12 cellular contexts compared by ENCODE assay signal in the genomic region with DNA sequence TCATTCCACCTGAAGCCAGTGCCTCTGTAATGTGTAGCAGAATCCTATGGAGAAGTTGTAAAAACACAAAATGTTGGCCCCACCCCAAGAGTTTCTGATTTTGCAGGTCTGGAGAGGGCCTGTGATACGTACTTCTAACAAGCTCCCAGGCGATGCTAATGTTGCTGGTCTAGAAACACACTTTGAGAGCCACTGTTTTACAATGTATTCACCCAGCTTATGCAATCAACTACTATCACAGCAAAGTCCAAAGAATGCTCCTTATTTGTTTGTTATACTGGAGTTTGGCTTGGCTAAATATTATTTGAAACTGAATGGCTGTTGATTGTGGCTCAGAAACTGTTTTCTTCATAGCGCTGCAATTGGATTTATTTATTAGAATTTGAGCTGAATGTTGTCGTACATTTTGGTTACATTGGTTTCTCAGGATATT. TPM values are rescaled to one million over a fixed set of nuclear protein-coding genes. Genes with fewer than 3 reads are reported as not detected.
DNase-seq lines count a peak whose midpoint lies in the region; ATAC-seq, FAIRE-seq and TF ChIP-seq lines count a peak whose summit lies in the region.
"Had no signal": no experiment of that assay in that cellular context is flagged by ENCODE, and none has a peak within 500 bp of the region (broad histone marks: within the 10 kb centered on the region; RNA-seq: fewer than 3 reads in every experiment).

No MANE protein-coding gene starts in this region.

- CTCF ChIA-PET in HepG2 (lab: Yijun Ruan, JAX; ENCODE audit: low intra/inter-chr PET ratio, low total read pairs) = no interaction called here

- H3K9ac ChIP-seq in H9 (ENCODE audit: extremely low read depth, insufficient read length, low read length) (no peak overlapping the region), SK-N-MC (ENCODE audit: insufficient read length) (peak overlapping the region; percentile 66), HepG2 (ENCODE audit: insufficient read depth, low read depth, low read length) (no peak overlapping the region)
- H3K9ac ChIP-seq: SK-N-SH had no signal

- POLR2A ChIA-PET in HepG2 (lab: Yijun Ruan, JAX) = interaction anchor here (0.9 kb wide), 1 partner anchor 10 kb away, joined by 3 read pairs; no protein-coding TSS in a partner anchor

- no peak overlapping the region for H2BK12ac ChIP-seq in H9 (ENCODE audit: insufficient read length, low read depth, low read length)

- H3K9me3 Mint-ChIP-seq in H9 = no peaks in the 10 kb centered on the region; a peak in 1 of 5 replicates
- H3K9me3 Mint-ChIP-seq: CD4-positive, alpha-beta T cell; T-cell had no signal

- no peak for DNase-seq in H9
- peak; percentile 50 for DNase-seq in SK-N-MC (ENCODE audit: low read depth, low spot score)
- DNase-seq in HepG2 (ENCODE audit: low spot score) = peak; percentile 32
- no peak for DNase-seq in pancreas
- no peak for DNase-seq in globus pallidus (ENCODE audit: low spot score)
- DNase-seq in breast epithelium (ENCODE audit: low spot score in 2 of 2) = no peak
- DNase-seq in stimulated activated CD4-positive, alpha-beta T cell treated with anti-CD3 and anti-CD28 coated beads, Interleukin-4, amount 100 ng/mL, for 1 hour = no peak
- DNase-seq: CD4-positive, alpha-beta T cell; DMS79; SK-N-SH; T-cell had no signal

- no peak overlapping the region for H3K56ac ChIP-seq in H9 (ENCODE audit: insufficient read length, low read depth, low read length)

- no peak overlapping the region for H3K27ac ChIP-seq in H9 (ENCODE audit: insufficient read length, low read depth, low read length)
- H3K27ac ChIP-seq in SK-N-MC = peak overlapping the region; percentile 93
- H3K27ac ChIP-seq in HepG2 (ENCODE audit: extremely low read length, insufficient read depth, low read length) = no peak overlapping the region
- peak overlapping the region in 1 of 4 donors; percentile 0 for H3K27ac ChIP-seq in pancreas
- no peak overlapping the region for H3K27ac ChIP-seq in breast epithelium

- FAIRE-seq in HepG2 (lab: Jason Lieb, UNC) (no peak), pancreas (lab: Jason Lieb, UNC) (no peak)

- TF ChIP-seq POLR2A in HepG2 (IDR thresholded peaks at IDR 0.05; ENCODE audit: insufficient read depth in 1 of 2, low read depth in 2 of 2, low read length in 2 of 2) (no peak), breast epithelium (IDR thresholded peaks at IDR 0.05) (no peak)

- H3K79me1 ChIP-seq in H9 (ENCODE audit: insufficient read depth, low read depth, low read length, poor library complexity, severe bottlenecking) = no peaks in the 10 kb centered on the region

- H4K20me1 ChIP-seq in H9 (ENCODE audit: control insufficient read depth, insufficient read depth, insufficient read length) = no peaks in the 10 kb centered on the region
- H4K20me1 ChIP-seq in HepG2 (ENCODE audit: insufficient read depth, low read length) = no peaks in the 10 kb centered on the region

- H3K27me3 Mint-ChIP-seq in H9 (ENCODE audit: low read depth) = no peaks in the 10 kb centered on the region

- no CpG with 5 or more reads among the region's 4 CpGs for WGBS in H9 (ENCODE audit: extremely low coverage, insufficient read length, low lambda C conversion rate)
- WGBS in HepG2 (ENCODE audit: low lambda C conversion rate) = 18% methylated on average over 4 of the region's 4 CpGs
- WGBS in pancreas, 2 donors = 55 to 60% methylated on average over 4 of the region's 4 CpGs

- H3K36me3 ChIP-seq in SK-N-MC (ENCODE audit: insufficient read depth, low read length) = no peaks in the 10 kb centered on the region
- H3K36me3 ChIP-seq in HepG2 (replicated peaks in 1 of 2; ENCODE audit: control insufficient read depth in 1 of 2, insufficient read depth in 2 of 2, low read length in 2 of 2) = no peaks in the 10 kb centered on the region
- H3K36me3 ChIP-seq in pancreas = no peaks in the 10 kb centered on the region
- no peaks in the 10 kb centered on the region for H3K36me3 ChIP-seq in breast epithelium

- no peak overlapping the region for H3K4ac ChIP-seq in H9 (ENCODE audit: low read depth, low read length)

- BruUV-seq in HepG2 (replicated peaks; lab: Mats Ljungman, UMichigan) = no TSS peak

- ATAC-seq in HepG2 = peak; percentile 93
- ATAC-seq in pancreas = peak; percentile 35 to 65 (median 56)
- ATAC-seq: T-cell had no signal

- H3K79me2 ChIP-seq in H9 (ENCODE audit: insufficient read depth, low read length) = no peaks in the 10 kb centered on the region
- no peaks in the 10 kb centered on the region for H3K79me2 ChIP-seq in HepG2 (ENCODE audit: insufficient read depth, low read length)

- no peak overlapping the region for H2AK5ac ChIP-seq in H9 (ENCODE audit: insufficient read length, low read length)

- no peak overlapping the region for H3K14ac ChIP-seq in H9 (ENCODE audit: insufficient read depth, low read length)

- H3K9me3 ChIP-seq in H9 (ENCODE audit: control insufficient read depth, low read depth, low read length) (no peaks in the 10 kb centered on the region), SK-N-MC (ENCODE audit: low read depth, low read length) (no peaks in the 10 kb centered on the region), HepG2 (ENCODE audit: low read length) (no peaks in the 10 kb centered on the region), pancreas (no peaks in the 10 kb centered on the region), breast epithelium (no peaks in the 10 kb centered on the region)
- H3K9me3 ChIP-seq: SK-N-SH had no signal

- no peaks in the 10 kb centered on the region for H3K23me2 ChIP-seq in H9 (ENCODE audit: insufficient read length, low read depth, low read length, poor library complexity, severe bottlenecking)

- H3K27me3 ChIP-seq in H9 (ENCODE audit: insufficient read depth, low read length) (no peaks in the 10 kb centered on the region), HepG2 (ENCODE audit: control insufficient read depth in 1 of 2, insufficient read depth in 2 of 2, low read length in 2 of 2) (no peaks in the 10 kb centered on the region), pancreas (no peaks in the 10 kb centered on the region), breast epithelium (no peaks in the 10 kb centered on the region)

- no peak overlapping the region for H4K5ac ChIP-seq in H9 (ENCODE audit: insufficient read length, low read depth, low read length)

- H3K4me2 ChIP-seq in H9 (ENCODE audit: insufficient read depth, insufficient read length, low read length) (no peak overlapping the region), HepG2 (ENCODE audit: low read depth, low read length) (peak overlapping the region; percentile 47)
- H3K4me2 ChIP-seq: SK-N-SH had no signal

- intact Hi-C loops in HepG2 (cut with micrococcal nuclease; ENCODE audit: unreplicated experiment) (loop anchor here (5.0 kb wide), 1 partner anchor 193 kb away; no protein-coding TSS in a partner anchor), pancreas (cut with DNase I) (no loop called here), breast epithelium (cut with DNase I; ENCODE audit: low total_unique reads) (no loop called here)

- H2BK120ac ChIP-seq in H9 (ENCODE audit: low read depth, low read length, poor library complexity, severe bottlenecking) = no peak overlapping the region

- peak overlapping the region in 2 of 3 experiments; percentile 11 to 61; a peak in 1 of 7 replicates for H3K27ac Mint-ChIP-seq in H9
- H3K27ac Mint-ChIP-seq: B cell; CD4-positive, alpha-beta T cell; T-cell had no signal

- TF ChIP-seq CTCF in H9 (conservative IDR thresholded peaks at IDR 0.05) = no peak
- no peak for TF ChIP-seq CTCF in HepG2 (CRISPR knock-in tag; IDR thresholded peaks at IDR 0.05)
- no peak for TF ChIP-seq CTCF in pancreas (IDR thresholded peaks at IDR 0.05)
- no peak for TF ChIP-seq CTCF in breast epithelium (IDR thresholded peaks at IDR 0.05)

- in situ Hi-C loops in HepG2 (cut with HindIII; ENCODE audit: extremely low pct_ligation_motif_present, low pct_unique_long_range_greater_than_20kb) = loop anchor here (25.0 kb wide), 1 partner anchor 1473 kb away; no protein-coding TSS in a partner anchor

- H2BK5ac ChIP-seq in H9 (ENCODE audit: insufficient read length, low read length) = no peak overlapping the region

- no peak for TF ChIP-seq RAD21 in HepG2 (CRISPR knock-in tag; IDR thresholded peaks at IDR 0.05)

- H3K4me3 Mint-ChIP-seq in H9 = no peak overlapping the region
- H3K4me3 Mint-ChIP-seq: B cell; CD4-positive, alpha-beta T cell; T-cell had no signal

- H3K36me3 Mint-ChIP-seq in H9 (ENCODE audit: insufficient read depth in 1 of 3, low read depth in 3 of 3) = no peaks in the 10 kb centered on the region
- H3K36me3 Mint-ChIP-seq: T-cell had no signal

- no peak overlapping the region for H4K8ac ChIP-seq in H9 (replicated peaks; ENCODE audit: insufficient read length, low read depth, low read length)

- no peak overlapping the region for H4K91ac ChIP-seq in H9 (ENCODE audit: insufficient read length, low read depth, low read length)

- H2BK20ac ChIP-seq in H9 (ENCODE audit: low read depth, low read length, poor library complexity, severe bottlenecking) = no peak overlapping the region

- H3K4me1 ChIP-seq in H9 (ENCODE audit: insufficient read depth, low read length) (peaks cover 10% of the 10 kb centered on the region; the same call in 1 of the 2 replicates), HepG2 (ENCODE audit: insufficient read depth, low read length) (peaks cover 17% of the 10 kb centered on the region), pancreas (peaks cover 0 to 9% (median 6%) of the 10 kb centered on the region in 3 donors), breast epithelium (no peaks in the 10 kb centered on the region)

- no peak overlapping the region for H3K23ac ChIP-seq in H9 (ENCODE audit: insufficient read length, low read depth, low read length)

- H3T11ph ChIP-seq in H9 (ENCODE audit: low read length) = no peak overlapping the region

- TF ChIP-seq EP300 in HepG2 (IDR thresholded peaks at IDR 0.05; ENCODE audit: low read depth in 2 of 2, low read length in 2 of 2) (no peak), HepG2 (CRISPR knock-in tag; IDR thresholded peaks at IDR 0.05; ENCODE audit: borderline replicate concordance) (no peak)

- no peak overlapping the region for H3K18ac ChIP-seq in H9 (ENCODE audit: insufficient read length, low read depth, low read length)

- H3K4me1 Mint-ChIP-seq in H9 = peaks cover 30% of the 10 kb centered on the region in 2 experiments
- H3K4me1 Mint-ChIP-seq: B cell, T-cell had no signal

- H3K4me3 ChIP-seq in SK-N-MC = no peak overlapping the region
- H3K4me3 ChIP-seq in HepG2 (replicated peaks in 1 of 3; ENCODE audit: insufficient read depth in 1 of 3, low read depth in 2 of 3, low read length in 3 of 3) = no peak overlapping the region; a peak in 1 of 6 replicates
- no peak overlapping the region for H3K4me3 ChIP-seq in pancreas
- no peak overlapping the region for H3K4me3 ChIP-seq in breast epithelium

- H2AFZ ChIP-seq in H9 (ENCODE audit: low read length) = peak overlapping the region; percentile 32
- no peak overlapping the region for H2AFZ ChIP-seq in HepG2 (ENCODE audit: low read length)

- no peak overlapping the region for H2BK15ac ChIP-seq in H9 (ENCODE audit: low read depth, low read length)

RNA-seq across cellular contexts. Expression of gene DNAJB9, which starts 44.3 kb away (rescaled TPM):
- total RNA-seq in H9 (2021) (11.3 TPM in 2 replicates), HepG2 (2016; rRNA removed; fragmentation: Illumina TruSeq; extraction: Trizol) (10.8 and 16.4 TPM in 2 replicates), pancreas (10 to 100 TPM; 26.4 to 46.4 (median 35.1) TPM), breast epithelium (10 to 100 TPM; 36.3 to 51.2 (median 41.0) TPM)
- total RNA-seq in HepG2 (2016; cell fraction: cytosol; rRNA removed; fragmentation: Illumina TruSeq; extraction: Trizol; ENCODE audit: low read depth) = 5.9 and 6.5 TPM in 2 replicates
- 11.3 and 17.2 TPM in 2 replicates for total RNA-seq in HepG2 (2016; cell fraction: insoluble cytoplasmic fraction; rRNA removed; fragmentation: Illumina TruSeq; extraction: Trizol)
- total RNA-seq in HepG2 (2016; cell fraction: membrane; rRNA removed; fragmentation: Illumina TruSeq; extraction: Trizol) = 10.2 and 12.4 TPM in 2 replicates
- total RNA-seq in HepG2 (2016; cell fraction: nucleus; rRNA removed; fragmentation: Illumina TruSeq; extraction: Trizol) = 24.4 and 26.7 TPM in 2 replicates
- polyA plus RNA-seq in HepG2 (2011; rRNA removed) (7.9 and 8.6 TPM in 2 replicates), pancreas (10 to 100 TPM; 10.8 to 37.6 TPM)
- polyA plus RNA-seq in HepG2 (2011; cell fraction: cytosol; rRNA removed) = 9.2 and 10.9 TPM in 2 replicates
- 2.9 and 3.2 TPM in 2 replicates for polyA plus RNA-seq in HepG2 (2011; cell fraction: nucleus; rRNA removed)
- 20.2 and 23.6 TPM in 2 replicates for polyA plus RNA-seq in HepG2 (2012)
- 2.5 and 3.2 TPM in 2 replicates for polyA plus RNA-seq in HepG2 (2016; cell fraction: cytosol; fragmentation: Illumina TruSeq; extraction: Trizol; ENCODE audit: low read depth)
- 12.3 and 12.5 TPM in 2 replicates for polyA plus RNA-seq in HepG2 (2016; cell fraction: insoluble cytoplasmic fraction; fragmentation: Illumina TruSeq; extraction: Trizol; ENCODE audit: low read depth)
- polyA plus RNA-seq in HepG2 (2016; cell fraction: membrane; fragmentation: Illumina TruSeq; extraction: Trizol; ENCODE audit: low read depth) = 5.3 and 5.6 TPM in 2 replicates
- 27.1 and 27.6 TPM in 2 replicates for polyA plus RNA-seq in HepG2 (2016; cell fraction: nucleus; fragmentation: Illumina TruSeq; extraction: Trizol; ENCODE audit: insufficient read depth, low read depth)
- polyA minus RNA-seq in HepG2 (2011; rRNA and poly(A)+ RNA removed; ENCODE audit: low replicate concordance) = 0.91 and 5.4 TPM in 2 replicates
- 8.0 and 11.0 TPM in 2 replicates for polyA minus RNA-seq in HepG2 (2011; cell fraction: cytosol; rRNA and poly(A)+ RNA removed)
- 13.5 and 16.9 TPM in 2 replicates for polyA minus RNA-seq in HepG2 (2011; cell fraction: nucleus; rRNA and poly(A)+ RNA removed)

RNA-seq across cellular contexts. Expression of gene THAP5, which starts 44.5 kb away (rescaled TPM):
- total RNA-seq in H9 (2021) (18.3 and 20.6 TPM in 2 replicates), HepG2 (2016; rRNA removed; fragmentation: Illumina TruSeq; extraction: Trizol) (11.8 and 17.1 TPM in 2 replicates), pancreas (10 to 100 TPM in 5 of 6 donors, 1 to 10 TPM in 1; 9.1 to 17.4 (median 12.4) TPM), breast epithelium (10 to 100 TPM; 19.4 to 35.6 (median 24.6) TPM)
- 2.3 and 3.3 TPM in 2 replicates for total RNA-seq in HepG2 (2016; cell fraction: cytosol; rRNA removed; fragmentation: Illumina TruSeq; extraction: Trizol; ENCODE audit: low read depth)
- total RNA-seq in HepG2 (2016; cell fraction: insoluble cytoplasmic fraction; rRNA removed; fragmentation: Illumina TruSeq; extraction: Trizol) = 13.4 and 15.6 TPM in 2 replicates
- total RNA-seq in HepG2 (2016; cell fraction: membrane; rRNA removed; fragmentation: Illumina TruSeq; extraction: Trizol) = 8.5 and 9.8 TPM in 2 replicates
- 11.3 and 11.5 TPM in 2 replicates for total RNA-seq in HepG2 (2016; cell fraction: nucleus; rRNA removed; fragmentation: Illumina TruSeq; extraction: Trizol)
- polyA plus RNA-seq in HepG2 (2011; rRNA removed) (3.6 and 4.0 TPM in 2 replicates), pancreas (10 to 100 TPM in 1 of 2 donors, 1 to 10 TPM in 1; 6.4 to 10.3 TPM)
- polyA plus RNA-seq in HepG2 (2011; cell fraction: cytosol; rRNA removed) = 1.6 and 2.6 TPM in 2 replicates
- polyA plus RNA-seq in HepG2 (2011; cell fraction: nucleus; rRNA removed) = 2.3 and 3.3 TPM in 2 replicates
- polyA plus RNA-seq in HepG2 (2012) = 8.4 and 11.4 TPM in 2 replicates
- 0.82 and 0.87 TPM in 2 replicates for polyA plus RNA-seq in HepG2 (2016; cell fraction: cytosol; fragmentation: Illumina TruSeq; extraction: Trizol; ENCODE audit: low read depth)
- 11.4 and 12.0 TPM in 2 replicates for polyA plus RNA-seq in HepG2 (2016; cell fraction: insoluble cytoplasmic fraction; fragmentation: Illumina TruSeq; extraction: Trizol; ENCODE audit: low read depth)
- 2.6 and 3.3 TPM in 2 replicates for polyA plus RNA-seq in HepG2 (2016; cell fraction: membrane; fragmentation: Illumina TruSeq; extraction: Trizol; ENCODE audit: low read depth)
- 15.3 and 16.7 TPM in 2 replicates for polyA plus RNA-seq in HepG2 (2016; cell fraction: nucleus; fragmentation: Illumina TruSeq; extraction: Trizol; ENCODE audit: insufficient read depth, low read depth)
- polyA minus RNA-seq in HepG2 (2011; rRNA and poly(A)+ RNA removed; ENCODE audit: low replicate concordance) = 2.7 and 5.9 TPM in 2 replicates
- polyA minus RNA-seq in HepG2 (2011; cell fraction: cytosol; rRNA and poly(A)+ RNA removed) = 9.6 and 10.0 TPM in 2 replicates
- polyA minus RNA-seq in HepG2 (2011; cell fraction: nucleus; rRNA and poly(A)+ RNA removed) = 13.3 and 18.8 TPM in 2 replicates

Comparison
In these comparisons a context has a peak if more than half of its experiments do, and no peak if none do; other contexts are left out.
1. DNase-seq: peak in SK-N-MC (single experiment) and HepG2 (single experiment); none in H9 (single experiment), pancreas (0 of 6), globus pallidus (single experiment), breast epithelium (0 of 2) and stimulated activated CD4-positive, alpha-beta T cell treated with anti-CD3 and anti-CD28 coated beads, Interleukin-4, amount 100 ng/mL, for 1 hour (single experiment).